In the genomic region with DNA sequence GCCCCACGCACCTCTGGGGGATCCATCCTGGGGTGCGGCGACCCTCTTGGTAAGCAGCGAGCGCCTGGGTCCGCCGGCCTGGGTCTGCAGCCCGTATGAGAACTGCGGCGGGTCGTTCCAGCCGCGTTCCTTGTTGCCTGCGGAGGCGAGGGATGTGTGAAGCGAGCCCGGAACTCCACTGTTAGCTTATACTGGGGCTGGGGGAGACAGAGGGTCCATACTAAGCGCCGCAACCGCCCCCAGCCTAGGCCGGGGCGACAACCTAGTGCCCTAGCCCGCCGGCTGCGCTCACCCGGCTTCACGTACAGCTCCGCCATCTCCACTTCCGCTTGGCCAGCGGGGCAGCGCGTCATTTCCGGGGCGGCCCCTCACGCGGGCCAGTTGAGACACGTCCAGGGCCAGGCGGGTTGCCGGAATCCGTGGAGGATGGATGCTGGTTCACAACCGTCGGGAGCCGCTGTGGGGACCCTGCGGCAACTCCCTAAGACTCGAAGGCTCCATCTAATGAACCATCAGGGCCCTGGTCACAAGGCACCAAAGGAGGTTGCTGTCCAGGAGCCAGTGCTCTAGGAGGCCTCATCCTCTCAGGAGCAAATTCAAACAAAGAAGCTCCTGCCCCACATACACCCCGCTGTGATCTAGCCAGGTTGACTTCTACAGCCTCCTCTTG, we compare ENCODE assay signal across 8 cellular contexts. TPM values are rescaled to one million over a fixed set of nuclear protein-coding genes. Genes with fewer than 3 reads are reported as not detected.
A peak's percentile ranks its signal among the peaks of the same experiment; 100 is the strongest.
DNase-seq lines count a peak whose midpoint lies in the region; ATAC-seq, FAIRE-seq and TF ChIP-seq lines count a peak whose summit lies in the region.

A gene (minus strand): TSS at position 338 of the 670 bp plus-strand sequence. CDS start 21 bp downstream, at position 317.

- H3K27ac ChIP-seq in HUES6 (ENCODE audit: low read depth, low read length) (peak within 1 kb of the TSS; percentile 87), OCI-LY1 (ENCODE audit: low read depth, low read length, poor library complexity, severe bottlenecking) (peak within 1 kb of the TSS; percentile 75)

- DNase-seq in D721Med (ENCODE audit: insufficient read length, low spot score) (peak; percentile 97), activated T-cell treated with anti-CD3 and anti-CD28 coated beads for 24 hours (ENCODE audit: low read depth) (peak; percentile 81), epithelial cell of esophagus (ENCODE audit: low read depth) (peak; percentile 94), mucosa of descending colon (peak; percentile 95 to 96 (median 96))
- peak; percentile 66 to 68 for DNase-seq in stimulated activated CD8-positive, alpha-beta memory T cell treated with anti-CD3 and anti-CD28 coated beads, Interleukin-4, amount 100 ng/mL, for 1 hour (ENCODE audit: low read depth in 2 of 2, low spot score in 1 of 2)

- no peaks in the 10 kb centered on the region for H3K9me2 ChIP-seq in OCI-LY1 (ENCODE audit: low read depth, low read length)

- H3K27me3 ChIP-seq in HUES6 (ENCODE audit: control insufficient read depth, insufficient read depth, low read length) (no peaks in the 10 kb centered on the region), OCI-LY1 (ENCODE audit: insufficient read depth, low read length) (no peaks in the 10 kb centered on the region)

- H3K4me1 ChIP-seq in HUES6 (ENCODE audit: control insufficient read depth, insufficient read depth, low read length) (peaks cover 14% of the 10 kb centered on the region; the same call in 1 of the 2 replicates), OCI-LY1 (ENCODE audit: insufficient read depth, low read length, severe bottlenecking) (peaks cover 34% of the 10 kb centered on the region), mucosa of descending colon (ENCODE audit: low read depth) (peaks cover 22% of the 10 kb centered on the region)

- H3K36me3 ChIP-seq in HUES6 (ENCODE audit: control insufficient read depth, insufficient read depth, low read length) (peaks cover 41% of the 10 kb centered on the region), OCI-LY1 (ENCODE audit: insufficient read depth, low read length) (peaks cover 19% of the 10 kb centered on the region), mucosa of descending colon (ENCODE audit: low read depth) (no peaks in the 10 kb centered on the region)

- H3K9ac ChIP-seq in HUES6 (ENCODE audit: low read length), result peak within 1 kb of the TSS; percentile 96
- peak within 1 kb of the TSS; percentile 90 for H3K9ac ChIP-seq in OCI-LY1 (ENCODE audit: low read length)

- no peak for FAIRE-seq in D721Med (lab: Jason Lieb, UNC)

- no peaks in the 10 kb centered on the region for H4K20me1 ChIP-seq in OCI-LY1 (ENCODE audit: insufficient read depth, low read length)

- no peaks in the 10 kb centered on the region for H3K9me3 ChIP-seq in HUES6 (ENCODE audit: control insufficient read depth, insufficient read depth, low read depth, low read length)
- no peaks in the 10 kb centered on the region for H3K9me3 ChIP-seq in OCI-LY1 (ENCODE audit: low read length)
- H3K9me3 ChIP-seq in mucosa of descending colon, result no peaks in the 10 kb centered on the region

- ATAC-seq in GM21447 (IDR thresholded peaks at IDR 0.05; ENCODE audit: unreplicated experiment) (peak; percentile 92), mucosa of descending colon (peak; percentile 96)

- TF ChIP-seq CTCF in D721Med (IDR thresholded peaks at IDR 0.05; ENCODE audit: insufficient read depth, missing control alignments) (no peak), OCI-LY1 (IDR thresholded peaks at IDR 0.05; ENCODE audit: low read length) (no peak), epithelial cell of esophagus (IDR thresholded peaks at IDR 0.05; ENCODE audit: insufficient read depth, low read depth, low read length, missing control alignments) (no peak), mucosa of descending colon (IDR thresholded peaks at IDR 0.05) (no peak)

- no peak within 1 kb of the TSS for H2AFZ ChIP-seq in OCI-LY1 (ENCODE audit: low read length)

- H3K4me3 ChIP-seq in HUES6 (ENCODE audit: low read depth, low read length) (peak within 1 kb of the TSS; percentile 85), OCI-LY1 (ENCODE audit: low read depth, low read length, poor library complexity, severe bottlenecking) (peak within 1 kb of the TSS; percentile 87), epithelial cell of esophagus (ENCODE audit: low read length) (peak within 1 kb of the TSS; percentile 86), mucosa of descending colon (peak within 1 kb of the TSS; percentile 52)

- H3F3A ChIP-seq in OCI-LY1 (ENCODE audit: insufficient read depth, low read length), result no peaks in the 10 kb centered on the region

- H3K79me2 ChIP-seq in OCI-LY1 (ENCODE audit: insufficient read depth, low read length), result peaks cover 17% of the 10 kb centered on the region

- intact Hi-C loops in mucosa of descending colon (cut with DNase I, micrococcal nuclease), result no loop called here

- H3K4me2 ChIP-seq in OCI-LY1 (ENCODE audit: low read length), result peak within 1 kb of the TSS; percentile 72

RNA-seq across cellular contexts. Expression of the gene that starts here (rescaled TPM):
- total RNA-seq in mucosa of descending colon, result 10 to 100 TPM; 27.9 to 38.0 (median 31.8) TPM

Comparison
In these comparisons a context has a peak if more than half of its experiments do, and no peak if none do; other contexts are left out.
1. Peak in every context shown above with its lines: DNase-seq, ATAC-seq, H3K4me3 ChIP-seq and H3K27ac ChIP-seq.